7 cellular contexts compared by ENCODE assay signal in genomic region chr18:8623549-8624106, GRCh38. TPM values are rescaled to one million over a fixed set of nuclear protein-coding genes. Genes with fewer than 3 reads are reported as not detected.
A peak's percentile ranks its signal among the peaks of the same experiment; 100 is the strongest.
DNase-seq lines count a peak whose midpoint lies in the region; ATAC-seq and TF ChIP-seq lines count a peak whose summit lies in the region.

No MANE protein-coding gene starts in this region.

- H3K9me3 Mint-ChIP-seq in H9 = no peaks in the 10 kb centered on the region
- H3K9me3 Mint-ChIP-seq in effector memory CD8-positive, alpha-beta T cell = no peaks in the 10 kb centered on the region

- H3K9ac ChIP-seq in H9 (ENCODE audit: extremely low read depth, insufficient read length, low read length) = no peak overlapping the region

- peaks cover 26 to 37% (median 28%) of the 10 kb centered on the region in 3 experiments for H3K36me3 Mint-ChIP-seq in H9 (ENCODE audit: insufficient read depth in 1 of 3, low read depth in 3 of 3)
- peaks cover 18% of the 10 kb centered on the region for H3K36me3 Mint-ChIP-seq in effector memory CD8-positive, alpha-beta T cell (ENCODE audit: insufficient read depth)

- peak overlapping the region; percentile 2 for H3K4me2 ChIP-seq in H9 (ENCODE audit: insufficient read depth, insufficient read length, low read length)

- no peak overlapping the region for H3K23ac ChIP-seq in H9 (ENCODE audit: insufficient read length, low read depth, low read length)

- no peak overlapping the region for H3K4ac ChIP-seq in H9 (ENCODE audit: low read depth, low read length)

- ATAC-seq in GM18519 (IDR thresholded peaks at IDR 0.05; ENCODE audit: low FRiP score, unreplicated experiment) = peak; percentile 71
- ATAC-seq in effector memory CD8-positive, alpha-beta T cell (replicated peaks) = peak; percentile 50
- ATAC-seq in gastrocnemius medialis = peak; percentile 83 to 88
- ATAC-seq in HG03095 (IDR thresholded peaks at IDR 0.05; ENCODE audit: unreplicated experiment) = no peak

- H3K56ac ChIP-seq in H9 (ENCODE audit: insufficient read length, low read depth, low read length) = no peak overlapping the region

- peak; percentile 88 to 98 for TF ChIP-seq POLR2A in gastrocnemius medialis (IDR thresholded peaks at IDR 0.05)

- H3K4me1 Mint-ChIP-seq in H9 = peaks cover 89 to 91% of the 10 kb centered on the region in 2 experiments
- peaks cover 40 to 73% of the 10 kb centered on the region in 2 donors for H3K4me1 Mint-ChIP-seq in effector memory CD8-positive, alpha-beta T cell (ENCODE audit: low read depth in 2 of 2)

- H2AFZ ChIP-seq in H9 (ENCODE audit: low read length) = no peak overlapping the region

- WGBS in H9 (ENCODE audit: extremely low coverage, insufficient read length, low lambda C conversion rate) = no CpG with 5 or more reads among the region's 4 CpGs

- peak overlapping the region; percentile 13 to 29 (median 24) for H3K4me3 ChIP-seq in gastrocnemius medialis

- no peak for DNase-seq in H9
- DNase-seq in NAMALWA (ENCODE audit: low spot score) = peak; percentile 17
- no peak for DNase-seq in effector memory CD8-positive, alpha-beta T cell
- DNase-seq in gastrocnemius medialis = peak; percentile 71 to 78
- no peak for DNase-seq in iPS-NIHi11 (ENCODE audit: low spot score)

- peaks cover 48% of the 10 kb centered on the region; the same call in 1 of the 2 replicates for H3K79me2 ChIP-seq in H9 (ENCODE audit: insufficient read depth, low read length)

- H4K8ac ChIP-seq in H9 (replicated peaks; ENCODE audit: insufficient read length, low read depth, low read length) = no peak overlapping the region

- TF ChIP-seq CTCF in H9 (conservative IDR thresholded peaks at IDR 0.05) (no peak), gastrocnemius medialis (IDR thresholded peaks at IDR 0.05 in 4 of 5, conservative IDR thresholded peaks at IDR 0.05 in 1 of 5) (no peak)

- no peaks in the 10 kb centered on the region for H4K20me1 ChIP-seq in H9 (ENCODE audit: control insufficient read depth, insufficient read depth, insufficient read length)

- H3K9me3 ChIP-seq in H9 (ENCODE audit: control insufficient read depth, low read depth, low read length) = no peaks in the 10 kb centered on the region
- H3K9me3 ChIP-seq in gastrocnemius medialis = no peaks in the 10 kb centered on the region

- in situ Hi-C loops in gastrocnemius medialis (cut with MboI; ENCODE audit: low sequenced_read_pairs in 4 of 4) = loop anchor here in 1 of 4 donors (25.0 kb wide), 1 partner anchor 1386 kb away; the partner anchor contains the start of gene LRRC30

- H3K4me3 Mint-ChIP-seq in H9 = peak overlapping the region in 1 of 2 experiments; percentile 47; a peak in 2 of 5 replicates
- H3K4me3 Mint-ChIP-seq in effector memory CD8-positive, alpha-beta T cell = peak overlapping the region; percentile 52 to 56

- H2BK120ac ChIP-seq in H9 (ENCODE audit: low read depth, low read length, poor library complexity, severe bottlenecking) = no peak overlapping the region

- H3K27me3 ChIP-seq in H9 (ENCODE audit: insufficient read depth, low read length) = no peaks in the 10 kb centered on the region
- no peaks in the 10 kb centered on the region for H3K27me3 ChIP-seq in gastrocnemius medialis

- no peaks in the 10 kb centered on the region for H3K36me3 ChIP-seq in gastrocnemius medialis

- H2BK5ac ChIP-seq in H9 (ENCODE audit: insufficient read length, low read length) = no peak overlapping the region

- no peak overlapping the region for H3T11ph ChIP-seq in H9 (ENCODE audit: low read length)

- H3K27me3 Mint-ChIP-seq in H9 (ENCODE audit: low read depth) = no peaks in the 10 kb centered on the region
- no peaks in the 10 kb centered on the region for H3K27me3 Mint-ChIP-seq in effector memory CD8-positive, alpha-beta T cell

- H2BK20ac ChIP-seq in H9 (ENCODE audit: low read depth, low read length, poor library complexity, severe bottlenecking) = no peak overlapping the region

- no peak overlapping the region for H2AK5ac ChIP-seq in H9 (ENCODE audit: insufficient read length, low read length)

- H3K14ac ChIP-seq in H9 (ENCODE audit: insufficient read depth, low read length) = no peak overlapping the region; the same call in 1 of the 2 replicates

- H2BK12ac ChIP-seq in H9 (ENCODE audit: insufficient read length, low read depth, low read length) = no peak overlapping the region

- H3K27ac ChIP-seq in H9 (ENCODE audit: insufficient read length, low read depth, low read length) (peak overlapping the region; percentile 46), gastrocnemius medialis (peak overlapping the region; percentile 83 to 90 (median 88))

- H3K79me1 ChIP-seq in H9 (ENCODE audit: insufficient read depth, low read depth, low read length, poor library complexity, severe bottlenecking) = no peaks in the 10 kb centered on the region

- intact Hi-C loops in gastrocnemius medialis (cut with DNase I; ENCODE audit: low total_unique reads) = loop anchor here (2.0 kb wide), 1 partner anchor 15 kb away; the partner anchor contains the start of gene RAB12

- H3K27ac Mint-ChIP-seq in H9 = peak overlapping the region; percentile 17 to 98 (median 84); a peak in 5 of 7 replicates
- H3K27ac Mint-ChIP-seq in effector memory CD8-positive, alpha-beta T cell = peak overlapping the region in 1 of 2 donors; percentile 74

- no peaks in the 10 kb centered on the region for H3K23me2 ChIP-seq in H9 (ENCODE audit: insufficient read length, low read depth, low read length, poor library complexity, severe bottlenecking)

- H3K18ac ChIP-seq in H9 (ENCODE audit: insufficient read length, low read depth, low read length) = no peak overlapping the region

- no peak overlapping the region for H4K5ac ChIP-seq in H9 (ENCODE audit: insufficient read length, low read depth, low read length)

- H4K91ac ChIP-seq in H9 (ENCODE audit: insufficient read length, low read depth, low read length) = peak overlapping the region; percentile 60

- peaks cover 19% of the 10 kb centered on the region for H3K4me1 ChIP-seq in H9 (ENCODE audit: insufficient read depth, low read length)
- peaks cover 94 to 96% of the 10 kb centered on the region in 2 donors for H3K4me1 ChIP-seq in gastrocnemius medialis

- H2BK15ac ChIP-seq in H9 (ENCODE audit: low read depth, low read length) = no peak overlapping the region

RNA-seq across cellular contexts. Expression of gene RAB12, which starts 14.4 kb away (rescaled TPM):
- total RNA-seq in H9 (2021) (49.4 and 51.3 TPM in 2 replicates), gastrocnemius medialis (100 to 1,000 TPM; 152 to 243 (median 213) TPM)

Comparison
In these comparisons a context has a peak if more than half of its experiments do, and no peak if none do; other contexts are left out.
1. DNase-seq: peak in NAMALWA (single experiment) and gastrocnemius medialis (2 of 2); none in H9 (single experiment), effector memory CD8-positive, alpha-beta T cell (0 of 3) and iPS-NIHi11 (single experiment).